Comparison of ENCODE assay signal across 1 cellular context in the genomic region with DNA sequence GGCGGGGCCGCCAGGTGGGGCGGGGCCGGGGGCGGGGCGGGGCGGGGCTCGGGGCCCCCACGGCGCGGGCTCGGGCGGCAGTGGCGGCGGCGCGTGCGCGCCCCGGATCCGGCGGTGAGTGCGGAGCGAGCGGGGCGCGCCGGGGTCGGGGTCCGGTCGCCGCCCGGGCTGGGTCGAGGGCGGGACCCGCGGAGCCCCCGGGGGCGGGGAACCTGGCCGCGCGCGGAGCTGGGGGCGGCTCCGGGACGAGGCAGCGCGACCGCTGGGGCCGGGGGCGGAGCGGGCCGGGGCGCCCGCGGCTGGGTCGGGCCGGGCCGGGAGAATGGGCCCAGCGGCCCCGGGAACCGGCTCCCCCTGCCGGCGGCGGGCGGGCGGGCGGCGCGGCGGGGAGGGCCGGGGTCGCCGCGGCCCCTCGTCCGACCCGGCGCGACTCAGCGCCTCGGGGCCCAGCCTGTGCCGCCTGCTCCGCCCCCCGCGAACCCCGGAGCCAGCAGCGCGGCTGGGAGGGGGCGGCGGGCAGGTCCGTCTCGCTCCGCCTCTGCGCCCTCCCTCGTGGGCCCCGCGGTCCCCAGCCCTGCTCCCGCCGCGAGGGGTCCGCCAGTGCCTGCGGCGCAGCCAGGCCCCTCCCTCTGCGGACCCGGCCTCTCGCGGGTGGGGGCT.
TF ChIP-seq lines count a peak whose summit lies in the region.

No MANE protein-coding gene starts in this region.

TF ChIP-seq in WTC11, 78 proteins besides CTCF, POLR2A, EP300 and RAD21 (continued from another document):
- TF ChIP-seq, protein P1, sequence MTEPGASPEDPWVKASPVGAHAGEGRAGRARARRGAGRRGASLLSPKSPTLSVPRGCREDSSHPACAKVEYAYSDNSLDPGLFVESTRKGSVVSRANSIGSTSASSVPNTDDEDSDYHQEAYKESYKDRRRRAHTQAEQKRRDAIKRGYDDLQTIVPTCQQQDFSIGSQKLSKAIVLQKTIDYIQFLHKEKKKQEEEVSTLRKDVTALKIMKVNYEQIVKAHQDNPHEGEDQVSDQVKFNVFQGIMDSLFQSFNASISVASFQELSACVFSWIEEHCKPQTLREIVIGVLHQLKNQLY (CRISPR knock-in tag; IDR thresholded peaks at IDR 0.05) = no peak
- no peak for TF ChIP-seq RELA (CRISPR knock-in tag; IDR thresholded peaks at IDR 0.05; ENCODE audit: borderline replicate concordance)
